In the genomic region with DNA sequence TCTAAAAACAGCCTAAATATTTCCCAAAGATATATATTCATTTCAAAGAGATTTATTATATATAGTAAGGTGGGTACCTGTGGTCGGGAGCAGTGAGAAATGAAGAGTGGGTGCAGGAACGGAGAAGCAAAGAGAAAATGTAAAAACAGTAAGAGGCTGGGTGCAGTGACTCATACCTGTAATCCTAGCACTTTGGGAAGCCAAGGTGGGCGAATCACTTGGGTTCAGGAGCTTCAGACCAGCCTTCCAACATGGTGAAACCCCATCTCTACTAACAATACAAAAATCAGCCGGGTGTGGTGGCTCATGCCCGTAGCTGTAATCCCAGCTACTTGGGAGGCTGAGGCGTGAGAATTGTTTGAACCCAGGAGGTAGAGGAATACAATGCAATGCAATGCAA, we compare ENCODE assay signal across 22 cellular contexts.
"Had no signal": no experiment of that assay in that cellular context is flagged by ENCODE, and none has a peak within 500 bp of the region (broad histone marks: within the 10 kb centered on the region; RNA-seq: fewer than 3 reads in every experiment).

No MANE protein-coding gene starts in this region.

- H3K9ac ChIP-seq: parathyroid adenoma had no signal

- H3K36me3 ChIP-seq: prostate gland, right lobe of liver, suprapubic skin, thyroid gland had no signal

- DNase-seq: effector memory CD8-positive, alpha-beta T cell; erythroblast; foreskin melanocyte; left colon; left ventricle myocardium superior; mesenchymal stem cell; naive thymus-derived CD4-positive, alpha-beta T cell; nephron progenitor cell; retina; right lobe of liver; stimulated activated CD4-positive, alpha-beta T cell treated with anti-CD3 and anti-CD28 coated beads, Interleukin-4, amount 100 ng/mL, for 1 hour; stimulated activated CD8-positive, alpha-beta memory T cell treated with anti-CD3 and anti-CD28 coated beads, Interleukin-4, amount 100 ng/mL, for 48 hours; stimulated activated naive CD8-positive, alpha-beta T cell treated with anti-CD3 and anti-CD28 coated beads, Interleukin-15, Interleukin-2, amounts not matched to agents 100 U/mL and 50 U/mL, for 24 hours; thyroid gland had no signal

- H3K4me1 ChIP-seq: parathyroid adenoma, prostate gland, right lobe of liver, suprapubic skin, thyroid gland had no signal

- H3K36me3 Mint-ChIP-seq: stimulated activated effector memory CD8-positive, alpha-beta T cell treated with anti-CD3 and anti-CD28 coated beads, Interleukin-12 subunit alpha, Interleukin-12 subunit beta, amount 100 ng/mL, for 72 hours; type B pancreatic cell had no signal

- H3K27me3 ChIP-seq: hepatocyte, right lobe of liver, suprapubic skin, thyroid gland had no signal

- H3K4me3 ChIP-seq: hepatocyte, lung, prostate gland, right lobe of liver, suprapubic skin, thyroid gland had no signal

- H3K27ac Mint-ChIP-seq: dendritic cell treated with granulocyte-macrophage colony-stimulating factor and Interleukin-4, amounts not matched to agents 40 ng/mL and 50 ng/mL, for 4 days; effector memory CD8-positive, alpha-beta T cell; naive thymus-derived CD4-positive, alpha-beta T cell; nephron progenitor cell; stimulated activated effector memory CD8-positive, alpha-beta T cell treated with anti-CD3 and anti-CD28 coated beads, Interleukin-12 subunit alpha, Interleukin-12 subunit beta, amount 100 ng/mL, for 72 hours; type B pancreatic cell had no signal

- H3K4me3 Mint-ChIP-seq: dendritic cell treated with granulocyte-macrophage colony-stimulating factor and Interleukin-4, amounts not matched to agents 40 ng/mL and 50 ng/mL, for 4 days; effector memory CD8-positive, alpha-beta T cell; naive thymus-derived CD4-positive, alpha-beta T cell; nephron progenitor cell; stimulated activated effector memory CD8-positive, alpha-beta T cell treated with anti-CD3 and anti-CD28 coated beads, Interleukin-12 subunit alpha, Interleukin-12 subunit beta, amount 100 ng/mL, for 72 hours; type B pancreatic cell had no signal

- H3K27ac ChIP-seq: hepatocyte, parathyroid adenoma, prostate gland, right lobe of liver, suprapubic skin, thyroid gland had no signal

- H3K27me3 Mint-ChIP-seq: dendritic cell treated with granulocyte-macrophage colony-stimulating factor and Interleukin-4, amounts not matched to agents 40 ng/mL and 50 ng/mL, for 4 days; effector memory CD8-positive, alpha-beta T cell; type B pancreatic cell had no signal

- ATAC-seq: effector memory CD8-positive, alpha-beta T cell; left colon; left ventricle myocardium superior; naive thymus-derived CD4-positive, alpha-beta T cell; right lobe of liver; stimulated activated effector memory CD8-positive, alpha-beta T cell treated with anti-CD3 and anti-CD28 coated beads, Interleukin-12 subunit alpha, Interleukin-12 subunit beta, amount 100 ng/mL, for 72 hours; stimulated activated naive CD8-positive, alpha-beta T cell treated with anti-CD3 and anti-CD28 coated beads, Interleukin-15, Interleukin-2, amounts not matched to agents 100 U/mL and 50 U/mL, for 24 hours had no signal

- H3K4me1 Mint-ChIP-seq: naive thymus-derived CD4-positive, alpha-beta T cell; nephron progenitor cell; stimulated activated effector memory CD8-positive, alpha-beta T cell treated with anti-CD3 and anti-CD28 coated beads, Interleukin-12 subunit alpha, Interleukin-12 subunit beta, amount 100 ng/mL, for 72 hours had no signal

- H3K9me3 Mint-ChIP-seq: dendritic cell treated with granulocyte-macrophage colony-stimulating factor and Interleukin-4, amounts not matched to agents 40 ng/mL and 50 ng/mL, for 4 days; effector memory CD8-positive, alpha-beta T cell; naive thymus-derived CD4-positive, alpha-beta T cell; nephron progenitor cell; stimulated activated effector memory CD8-positive, alpha-beta T cell treated with anti-CD3 and anti-CD28 coated beads, Interleukin-12 subunit alpha, Interleukin-12 subunit beta, amount 100 ng/mL, for 72 hours; type B pancreatic cell had no signal

- H3K9me3 ChIP-seq: prostate gland, right lobe of liver, suprapubic skin, thyroid gland had no signal
